13 cellular contexts compared by ENCODE assay signal in genomic region chr11:125381499-125381898, GRCh38.
"Had no signal": no experiment of that assay in that cellular context is flagged by ENCODE, and none has a peak within 500 bp of the region (broad histone marks: within the 10 kb centered on the region; RNA-seq: fewer than 3 reads in every experiment).

No MANE protein-coding gene starts in this region.

- H3K36me3 ChIP-seq: ascending aorta, tibial artery, WERI-Rb-1 had no signal

- DNase-seq: activated CD4-positive, alpha-beta memory T cell treated with anti-CD3 and anti-CD28 coated beads, Interleukin-2, amount 10 ng/mL, durations not matched to agents 7 days and 5 days; activated CD4-positive, alpha-beta T cell treated with anti-CD3 and anti-CD28 coated beads for 36 hours; activated gamma-delta T cell treated with Interleukin-2 at 50 U/mL for 16 hours; activated T-cell treated with anti-CD3 and anti-CD28 coated beads, Interleukin-2, amount 50 U/mL, for 72 hours; effector memory CD8-positive, alpha-beta T cell; left colon; naive thymus-derived CD4-positive, alpha-beta T cell; stimulated activated CD4-positive, alpha-beta T cell treated with anti-CD3 and anti-CD28 coated beads, Interleukin-4, amount 100 ng/mL, for 4 hours; T-cell; T1000; tibial artery had no signal

- H3K4me3 ChIP-seq: ascending aorta, tibial artery had no signal

- H3K27ac Mint-ChIP-seq: activated CD4-positive, alpha-beta memory T cell treated with anti-CD3 and anti-CD28 coated beads, Interleukin-2, amount 10 ng/mL, durations not matched to agents 7 days and 5 days; activated CD4-positive, alpha-beta T cell treated with anti-CD3 and anti-CD28 coated beads for 36 hours; activated T-cell treated with anti-CD3 and anti-CD28 coated beads, Interleukin-2, amount 50 U/mL, for 72 hours; effector memory CD8-positive, alpha-beta T cell; naive thymus-derived CD4-positive, alpha-beta T cell; T-cell had no signal

- H3K4me3 Mint-ChIP-seq: activated CD4-positive, alpha-beta memory T cell treated with anti-CD3 and anti-CD28 coated beads, Interleukin-2, amount 10 ng/mL, durations not matched to agents 7 days and 5 days; activated CD4-positive, alpha-beta T cell treated with anti-CD3 and anti-CD28 coated beads for 36 hours; activated T-cell treated with anti-CD3 and anti-CD28 coated beads, Interleukin-2, amount 50 U/mL, for 72 hours; effector memory CD8-positive, alpha-beta T cell; naive thymus-derived CD4-positive, alpha-beta T cell; T-cell had no signal

- ATAC-seq: activated CD4-positive, alpha-beta T cell treated with anti-CD3 and anti-CD28 coated beads for 36 hours; activated T-cell treated with anti-CD3 and anti-CD28 coated beads, Interleukin-2, amount 50 U/mL, for 72 hours; effector memory CD8-positive, alpha-beta T cell; left colon; T-cell had no signal

- H3K27ac ChIP-seq: ascending aorta, tibial artery, WERI-Rb-1 had no signal

- H3K9me3 Mint-ChIP-seq: activated CD4-positive, alpha-beta memory T cell treated with anti-CD3 and anti-CD28 coated beads, Interleukin-2, amount 10 ng/mL, durations not matched to agents 7 days and 5 days; activated T-cell treated with anti-CD3 and anti-CD28 coated beads, Interleukin-2, amount 50 U/mL, for 72 hours; effector memory CD8-positive, alpha-beta T cell; naive thymus-derived CD4-positive, alpha-beta T cell; T-cell had no signal

- H3K27me3 ChIP-seq: ascending aorta, tibial artery had no signal

- H3K9me3 ChIP-seq: ascending aorta, tibial artery had no signal

- H3K36me3 Mint-ChIP-seq: naive thymus-derived CD4-positive, alpha-beta T cell; T-cell had no signal

- H3K4me1 Mint-ChIP-seq: activated CD4-positive, alpha-beta memory T cell treated with anti-CD3 and anti-CD28 coated beads, Interleukin-2, amount 10 ng/mL, durations not matched to agents 7 days and 5 days; activated CD4-positive, alpha-beta T cell treated with anti-CD3 and anti-CD28 coated beads for 36 hours; naive thymus-derived CD4-positive, alpha-beta T cell; T-cell had no signal
